In the genomic region with DNA sequence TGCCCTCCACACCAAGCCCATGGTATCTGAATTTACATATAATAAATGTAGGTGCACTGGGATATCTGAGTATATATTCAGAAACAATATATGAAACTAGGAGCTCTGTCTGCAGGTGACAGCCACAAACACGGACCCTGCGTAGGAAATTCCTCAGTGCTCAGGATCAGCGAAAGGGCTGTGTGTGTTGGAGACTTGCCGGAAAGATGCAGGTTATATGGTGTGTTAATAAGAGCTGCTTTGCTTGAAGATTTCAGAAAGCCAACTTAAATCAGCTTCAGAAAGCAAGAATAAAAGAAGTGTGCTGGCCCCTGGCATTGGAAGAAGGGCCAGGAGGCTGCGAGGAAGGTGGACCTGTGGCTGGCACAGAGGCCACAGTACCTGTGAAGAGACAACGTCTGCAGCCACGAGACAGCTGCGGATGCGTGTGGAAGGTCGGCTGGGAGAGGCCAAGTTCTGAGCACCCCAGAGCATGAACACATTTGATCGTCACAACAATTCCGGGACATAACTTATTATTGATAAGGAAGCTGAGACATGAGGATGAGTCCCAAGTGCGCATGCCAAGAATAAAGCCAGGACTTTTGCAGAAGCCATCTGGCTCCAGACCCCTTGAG, we compare ENCODE assay signal across 17 cellular contexts.
DNase-seq lines count a peak whose midpoint lies in the region; ATAC-seq, FAIRE-seq and TF ChIP-seq lines count a peak whose summit lies in the region.
"Had no signal": no experiment of that assay in that cellular context is flagged by ENCODE, and none has a peak within 500 bp of the region (broad histone marks: within the 10 kb centered on the region; RNA-seq: fewer than 3 reads in every experiment).

No MANE protein-coding gene starts in this region.

- no TSS peak for BruUV-seq in HepG2 (replicated peaks; lab: Mats Ljungman, UMichigan)

- no peak overlapping the region for H4K91ac ChIP-seq in mesenchymal stem cell (ENCODE audit: low read length)

- no peak overlapping the region for H2BK12ac ChIP-seq in mesenchymal stem cell (ENCODE audit: low read length in 2 of 2)

- no peak overlapping the region for H4K8ac ChIP-seq in mesenchymal stem cell (ENCODE audit: low read length)

- H3K36me3 ChIP-seq in right lobe of liver (no peaks in the 10 kb centered on the region), HepG2 (replicated peaks in 1 of 2; ENCODE audit: control insufficient read depth in 1 of 2, insufficient read depth in 2 of 2, low read length in 2 of 2) (no peaks in the 10 kb centered on the region), sigmoid colon (no peaks in the 10 kb centered on the region), mesenchymal stem cell (ENCODE audit: control insufficient read depth in 1 of 2, insufficient read depth in 2 of 2, low read depth in 1 of 2, low read length in 2 of 2) (no peaks in the 10 kb centered on the region)

- H3K36me3 Mint-ChIP-seq in activated CD4-positive, alpha-beta memory T cell treated with anti-CD3 and anti-CD28 coated beads, Interleukin-2, amount 10 ng/mL, durations not matched to agents 7 days and 5 days (ENCODE audit: low read depth), result no peaks in the 10 kb centered on the region
- no peaks in the 10 kb centered on the region for H3K36me3 Mint-ChIP-seq in activated CD4-positive, alpha-beta memory T cell treated with anti-CD3 and anti-CD28 coated beads for 36 hours

- no peak overlapping the region for H2AFZ ChIP-seq in HepG2 (ENCODE audit: low read length)
- no peak overlapping the region for H2AFZ ChIP-seq in mesenchymal stem cell (ENCODE audit: low read depth, low read length)

- DNase-seq in activated CD4-positive, alpha-beta memory T cell treated with anti-CD3 and anti-CD28 coated beads, Interleukin-2, amount 10 ng/mL, durations not matched to agents 7 days and 5 days, result peak; percentile 3
- no peak for DNase-seq in activated CD4-positive, alpha-beta memory T cell treated with anti-CD3 and anti-CD28 coated beads for 36 hours
- DNase-seq in right lobe of liver (peak in 2 of 3 donors; percentile 21 to 23), HepG2 (ENCODE audit: low spot score) (no peak), sigmoid colon (peak; percentile 28), NCI-H1105 (lab: John Stamatoyannopoulos, UW) (no peak), mesenchymal stem cell (no peak), GM03348 (ENCODE audit: low spot score) (no peak)
- DNase-seq: CD4-positive, alpha-beta T cell; DMS53; KBM-7; NCI-H1436 treated with DMSO at 0.1 percent for 48 hours; NCI-H2029 treated with DMSO at 0.1 percent for 48 hours; NCI-H2171 treated with DMSO at 0.1 percent for 48 hours; NCI-H446 treated with DMSO at 0.1 percent for 48 hours had no signal

- intact Hi-C loops in activated CD4-positive, alpha-beta memory T cell treated with anti-CD3 and anti-CD28 coated beads for 36 hours (cut with micrococcal nuclease), result no loop called here
- intact Hi-C loops in right lobe of liver (cut with DNase I) (no loop called here), HepG2 (cut with micrococcal nuclease; ENCODE audit: unreplicated experiment) (no loop called here), sigmoid colon (cut with DNase I) (no loop called here)

- WGBS in right lobe of liver (ENCODE audit: insufficient coverage, low coverage, low lambda C conversion rate, missing lambda C conversion rate), result 85% methylated on average over 10 of the region's 13 CpGs
- 34% methylated on average over 13 of the region's 13 CpGs for WGBS in HepG2 (ENCODE audit: low lambda C conversion rate)
- WGBS in sigmoid colon, 2 donors, result 86 to 93% methylated on average over 13 of the region's 13 CpGs
- WGBS in mesenchymal stem cell, result 91% methylated on average over 13 of the region's 13 CpGs

- no peak overlapping the region for H2BK5ac ChIP-seq in mesenchymal stem cell (ENCODE audit: low read depth, low read length, poor library complexity, severe bottlenecking)

- H3K23ac ChIP-seq in mesenchymal stem cell (ENCODE audit: low read length in 2 of 2), result no peak overlapping the region

- no peak overlapping the region for H2AK5ac ChIP-seq in mesenchymal stem cell (ENCODE audit: low read length, severe bottlenecking)

- no peaks in the 10 kb centered on the region for H3K79me1 ChIP-seq in mesenchymal stem cell (replicated peaks; ENCODE audit: low read length, poor library complexity, severe bottlenecking)

- no peak overlapping the region for H3K27ac Mint-ChIP-seq in activated CD4-positive, alpha-beta memory T cell treated with anti-CD3 and anti-CD28 coated beads, Interleukin-2, amount 10 ng/mL, durations not matched to agents 7 days and 5 days
- H3K27ac Mint-ChIP-seq in activated CD4-positive, alpha-beta memory T cell treated with anti-CD3 and anti-CD28 coated beads for 36 hours, result no peak overlapping the region
- H3K27ac Mint-ChIP-seq: B cell; CD4-positive, alpha-beta T cell had no signal

- H2BK120ac ChIP-seq in mesenchymal stem cell (ENCODE audit: low read depth, low read length), result no peak overlapping the region

- H3K4ac ChIP-seq in mesenchymal stem cell (ENCODE audit: low read depth in 1 of 2, low read length in 2 of 2), result no peak overlapping the region

- H3K14ac ChIP-seq in mesenchymal stem cell (ENCODE audit: low read length in 2 of 2), result no peak overlapping the region

- ATAC-seq in right lobe of liver (no peak), HepG2 (no peak)

- no peaks in the 10 kb centered on the region for H3K4me1 Mint-ChIP-seq in activated CD4-positive, alpha-beta memory T cell treated with anti-CD3 and anti-CD28 coated beads, Interleukin-2, amount 10 ng/mL, durations not matched to agents 7 days and 5 days
- no peaks in the 10 kb centered on the region for H3K4me1 Mint-ChIP-seq in activated CD4-positive, alpha-beta memory T cell treated with anti-CD3 and anti-CD28 coated beads for 36 hours (ENCODE audit: low read depth)
- H3K4me1 Mint-ChIP-seq: B cell had no signal

- H3K27ac ChIP-seq in right lobe of liver, result no peak overlapping the region
- H3K27ac ChIP-seq in HepG2 (ENCODE audit: extremely low read length, insufficient read depth, low read length), result no peak overlapping the region
- H3K27ac ChIP-seq in sigmoid colon, result no peak overlapping the region
- no peak overlapping the region for H3K27ac ChIP-seq in mesenchymal stem cell (ENCODE audit: low read length, poor library complexity, severe bottlenecking)
- H3K27ac ChIP-seq: 22Rv1 had no signal

- H3K27me3 ChIP-seq in right lobe of liver, result no peaks in the 10 kb centered on the region
- peaks cover 17 to 71% of the 10 kb centered on the region in 2 experiments; a peak in 4 of 5 replicates for H3K27me3 ChIP-seq in HepG2 (ENCODE audit: control insufficient read depth in 1 of 2, insufficient read depth in 2 of 2, low read length in 2 of 2)
- no peaks in the 10 kb centered on the region for H3K27me3 ChIP-seq in sigmoid colon
- peaks cover 0 to 18% of the 10 kb centered on the region in 2 experiments for H3K27me3 ChIP-seq in mesenchymal stem cell (ENCODE audit: control insufficient read depth in 1 of 2, insufficient read depth in 1 of 2, low read length in 2 of 2)

- H3K27me3 Mint-ChIP-seq in activated CD4-positive, alpha-beta memory T cell treated with anti-CD3 and anti-CD28 coated beads, Interleukin-2, amount 10 ng/mL, durations not matched to agents 7 days and 5 days, result peaks cover 21% of the 10 kb centered on the region
- H3K27me3 Mint-ChIP-seq in activated CD4-positive, alpha-beta memory T cell treated with anti-CD3 and anti-CD28 coated beads for 36 hours, result peaks cover 15% of the 10 kb centered on the region

- no peaks in the 10 kb centered on the region; the same call in 1 of the 2 replicates for H4K20me1 ChIP-seq in HepG2 (ENCODE audit: insufficient read depth, low read length)

- no peak for TF ChIP-seq RAD21 in HepG2 (CRISPR knock-in tag; IDR thresholded peaks at IDR 0.05)

- H3K9me3 ChIP-seq in right lobe of liver, result no peaks in the 10 kb centered on the region
- H3K9me3 ChIP-seq in HepG2 (ENCODE audit: low read length), result no peaks in the 10 kb centered on the region
- no peaks in the 10 kb centered on the region for H3K9me3 ChIP-seq in sigmoid colon
- peaks cover 6% of the 10 kb centered on the region for H3K9me3 ChIP-seq in mesenchymal stem cell (ENCODE audit: control insufficient read depth, low read length)

- no peak for FAIRE-seq in HepG2 (lab: Jason Lieb, UNC)

- TF ChIP-seq EP300 in HepG2 (IDR thresholded peaks at IDR 0.05; ENCODE audit: low read depth in 2 of 2, low read length in 2 of 2) (no peak), HepG2 (CRISPR knock-in tag; IDR thresholded peaks at IDR 0.05; ENCODE audit: borderline replicate concordance) (no peak), sigmoid colon (IDR thresholded peaks at IDR 0.05) (no peak)

- no peak overlapping the region for H3K4me3 Mint-ChIP-seq in activated CD4-positive, alpha-beta memory T cell treated with anti-CD3 and anti-CD28 coated beads, Interleukin-2, amount 10 ng/mL, durations not matched to agents 7 days and 5 days
- H3K4me3 Mint-ChIP-seq in activated CD4-positive, alpha-beta memory T cell treated with anti-CD3 and anti-CD28 coated beads for 36 hours, result no peak overlapping the region
- H3K4me3 Mint-ChIP-seq: B cell; CD4-positive, alpha-beta T cell had no signal

- H3K4me1 ChIP-seq in right lobe of liver (no peaks in the 10 kb centered on the region), HepG2 (ENCODE audit: insufficient read depth, low read length) (no peaks in the 10 kb centered on the region), sigmoid colon (no peaks in the 10 kb centered on the region), mesenchymal stem cell (ENCODE audit: control insufficient read depth, insufficient read depth, low read depth, low read length) (no peaks in the 10 kb centered on the region)

- H3K9ac ChIP-seq in HepG2 (ENCODE audit: insufficient read depth, low read depth, low read length) (no peak overlapping the region), mesenchymal stem cell (ENCODE audit: low read length) (no peak overlapping the region)

- no peak for TF ChIP-seq CTCF in right lobe of liver (IDR thresholded peaks at IDR 0.05)
- no peak for TF ChIP-seq CTCF in HepG2 (CRISPR knock-in tag; IDR thresholded peaks at IDR 0.05)
- TF ChIP-seq CTCF in sigmoid colon (IDR thresholded peaks at IDR 0.05), result no peak

- no peak overlapping the region for H2BK15ac ChIP-seq in mesenchymal stem cell (ENCODE audit: low read depth, poor library complexity, severe bottlenecking)

- CTCF ChIA-PET in activated CD4-positive, alpha-beta memory T cell treated with anti-CD3 and anti-CD28 coated beads, Interleukin-2, amount 10 ng/mL, durations not matched to agents 7 days and 5 days (lab: Charles Lee), result no interaction called here
- CTCF ChIA-PET in activated CD4-positive, alpha-beta memory T cell treated with anti-CD3 and anti-CD28 coated beads for 36 hours (lab: Charles Lee), result no interaction called here
- CTCF ChIA-PET in HepG2 (lab: Yijun Ruan, JAX; ENCODE audit: low intra/inter-chr PET ratio, low total read pairs), result no interaction called here

- no peaks in the 10 kb centered on the region for H3K79me2 ChIP-seq in HepG2 (ENCODE audit: insufficient read depth, low read length)

- in situ Hi-C loops in HepG2 (cut with HindIII; ENCODE audit: extremely low pct_ligation_motif_present, low pct_unique_long_range_greater_than_20kb), result no loop called here

- H3K4me2 ChIP-seq in HepG2 (ENCODE audit: low read depth, low read length) (no peak overlapping the region), mesenchymal stem cell (ENCODE audit: low read length, poor library complexity, severe bottlenecking) (no peak overlapping the region)

- no peak overlapping the region for H3K4me3 ChIP-seq in right lobe of liver
- H3K4me3 ChIP-seq in HepG2 (replicated peaks in 1 of 3; ENCODE audit: insufficient read depth in 1 of 3, low read depth in 2 of 3, low read length in 3 of 3), result no peak overlapping the region
- no peak overlapping the region for H3K4me3 ChIP-seq in sigmoid colon
- no peak overlapping the region for H3K4me3 ChIP-seq in mesenchymal stem cell (ENCODE audit: insufficient read depth in 1 of 2, low read depth in 1 of 2, low read length in 2 of 2)

- no peaks in the 10 kb centered on the region for H3K9me3 Mint-ChIP-seq in activated CD4-positive, alpha-beta memory T cell treated with anti-CD3 and anti-CD28 coated beads, Interleukin-2, amount 10 ng/mL, durations not matched to agents 7 days and 5 days
- H3K9me3 Mint-ChIP-seq in activated CD4-positive, alpha-beta memory T cell treated with anti-CD3 and anti-CD28 coated beads for 36 hours, result no peaks in the 10 kb centered on the region
- H3K9me3 Mint-ChIP-seq: CD4-positive, alpha-beta T cell had no signal

- TF ChIP-seq POLR2A in right lobe of liver (IDR thresholded peaks at IDR 0.05) (no peak), HepG2 (IDR thresholded peaks at IDR 0.05; ENCODE audit: insufficient read depth in 1 of 2, low read depth in 2 of 2, low read length in 2 of 2) (no peak), sigmoid colon (IDR thresholded peaks at IDR 0.05) (no peak)

- POLR2A ChIA-PET in activated CD4-positive, alpha-beta memory T cell treated with anti-CD3 and anti-CD28 coated beads, Interleukin-2, amount 10 ng/mL, durations not matched to agents 7 days and 5 days (lab: Charles Lee), result no interaction called here
- POLR2A ChIA-PET in activated CD4-positive, alpha-beta memory T cell treated with anti-CD3 and anti-CD28 coated beads for 36 hours (lab: Charles Lee), result no interaction called here
- POLR2A ChIA-PET in HepG2 (lab: Yijun Ruan, JAX), result no interaction called here

- no peak overlapping the region for H3K18ac ChIP-seq in mesenchymal stem cell (ENCODE audit: low read depth in 1 of 2, low read length in 2 of 2)

Comparison
In these comparisons a context has a peak if more than half of its experiments do, and no peak if none do; other contexts are left out.
1. DNase-seq: peak in activated CD4-positive, alpha-beta memory T cell treated with anti-CD3 and anti-CD28 coated beads, Interleukin-2, amount 10 ng/mL, durations not matched to agents 7 days and 5 days (single experiment), right lobe of liver (2 of 3) and sigmoid colon (single experiment); none in activated CD4-positive, alpha-beta memory T cell treated with anti-CD3 and anti-CD28 coated beads for 36 hours (single experiment), HepG2 (single experiment), NCI-H1105 (single experiment), mesenchymal stem cell (single experiment) and GM03348 (single experiment).